Comparison of ENCODE assay signal across 22 cellular contexts in genomic region chr16:29306201-29306600, GRCh38.
"Had no signal": no experiment of that assay in that cellular context is flagged by ENCODE, and none has a peak within 500 bp of the region (broad histone marks: within the 10 kb centered on the region; RNA-seq: fewer than 3 reads in every experiment).

No MANE protein-coding gene starts in this region.

- H3K4me2 ChIP-seq: hepatocyte had no signal

- H2AFZ ChIP-seq: hepatocyte had no signal

- H3K27ac ChIP-seq: coronary artery, esophagus muscularis mucosa, foreskin keratinocyte, gastroesophageal sphincter, heart left ventricle, hepatocyte, lower lobe of right lung, psoas muscle, suprapubic skin had no signal

- H3K4me1 Mint-ChIP-seq: stimulated activated naive CD8-positive, alpha-beta T cell treated with anti-CD3 and anti-CD28 coated beads, Interleukin-15, amount 100 ng/mL, for 72 hours had no signal

- H3K36me3 ChIP-seq: lower lobe of right lung, ovary, suprapubic skin had no signal

- H3K4me3 ChIP-seq: coronary artery, esophagus muscularis mucosa, gastroesophageal sphincter, heart left ventricle, hepatocyte, lower lobe of right lung, ovary, psoas muscle, skin epidermis, suprapubic skin had no signal

- DNase-seq: dermis blood vessel endothelial cell; effector memory CD4-positive, alpha-beta T cell; heart left ventricle; islet precursor cell; left ventricle myocardium superior; lower lobe of right lung; naive thymus-derived CD8-positive, alpha-beta T cell; nucleus accumbens; psoas muscle; right cardiac atrium; stimulated activated CD4-positive, alpha-beta T cell treated with anti-CD3 and anti-CD28 coated beads, Interleukin-15, amount 100 ng/mL, for 24 hours; stimulated activated CD4-positive, alpha-beta T cell treated with anti-CD3 and anti-CD28 coated beads, Interleukin-2, amount 100 ng/mL, for 48 hours; stimulated activated naive CD4-positive, alpha-beta T cell; stimulated activated naive CD8-positive, alpha-beta T cell treated with anti-CD3 and anti-CD28 coated beads, Interleukin-15, amount 100 ng/mL, for 72 hours had no signal

- H3K4me1 ChIP-seq: foreskin keratinocyte, psoas muscle, suprapubic skin had no signal

- H3K36me3 Mint-ChIP-seq: naive thymus-derived CD8-positive, alpha-beta T cell had no signal

- H3K27me3 Mint-ChIP-seq: naive thymus-derived CD8-positive, alpha-beta T cell; stimulated activated naive CD8-positive, alpha-beta T cell treated with anti-CD3 and anti-CD28 coated beads, Interleukin-15, amount 100 ng/mL, for 72 hours had no signal

- ATAC-seq: gastroesophageal sphincter; heart left ventricle; left ventricle myocardium superior; lower lobe of right lung; naive thymus-derived CD8-positive, alpha-beta T cell; psoas muscle; right cardiac atrium; stimulated activated naive CD8-positive, alpha-beta T cell treated with anti-CD3 and anti-CD28 coated beads, Interleukin-15, amount 100 ng/mL, for 72 hours had no signal

- H3K4me3 Mint-ChIP-seq: naive thymus-derived CD8-positive, alpha-beta T cell; stimulated activated naive CD8-positive, alpha-beta T cell treated with anti-CD3 and anti-CD28 coated beads, Interleukin-15, amount 100 ng/mL, for 72 hours had no signal

- H3K9me3 ChIP-seq: esophagus muscularis mucosa, gastroesophageal sphincter, heart left ventricle, lower lobe of right lung, ovary, psoas muscle, suprapubic skin had no signal

- H3K27ac Mint-ChIP-seq: stimulated activated naive CD8-positive, alpha-beta T cell treated with anti-CD3 and anti-CD28 coated beads, Interleukin-15, amount 100 ng/mL, for 72 hours had no signal

- H3K79me2 ChIP-seq: hepatocyte had no signal

- H3K9me3 Mint-ChIP-seq: naive thymus-derived CD8-positive, alpha-beta T cell; stimulated activated naive CD8-positive, alpha-beta T cell treated with anti-CD3 and anti-CD28 coated beads, Interleukin-15, amount 100 ng/mL, for 72 hours had no signal

- H3K27me3 ChIP-seq: esophagus muscularis mucosa, foreskin keratinocyte, gastroesophageal sphincter, heart left ventricle, hepatocyte, ovary, suprapubic skin had no signal
